In the genomic region with DNA sequence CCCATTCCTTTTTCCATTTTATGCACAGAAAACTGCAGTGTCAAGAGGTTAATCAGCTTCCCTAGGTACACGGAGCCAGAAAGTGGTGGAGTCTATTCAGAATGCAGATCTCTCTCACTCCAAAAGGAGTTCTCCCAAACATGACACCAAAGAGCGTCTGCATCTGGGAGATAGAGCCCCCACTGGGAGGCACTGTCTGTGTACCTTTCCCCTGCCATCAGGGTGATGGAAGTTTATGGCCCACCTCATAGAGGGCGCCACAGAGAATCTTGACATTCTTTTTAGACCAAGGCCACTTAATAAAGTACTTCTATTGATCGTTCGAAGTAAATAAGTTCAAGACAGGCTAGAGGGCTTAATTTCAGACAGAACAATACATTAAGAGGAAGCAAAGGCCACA, we compare ENCODE assay signal across 1 cellular context.
TF ChIP-seq lines count a peak whose summit lies in the region.

No MANE protein-coding gene starts in this region.

TF ChIP-seq in K562, 482 proteins besides CTCF, POLR2A, EP300 and RAD21:
- TF ChIP-seq, protein P1, sequence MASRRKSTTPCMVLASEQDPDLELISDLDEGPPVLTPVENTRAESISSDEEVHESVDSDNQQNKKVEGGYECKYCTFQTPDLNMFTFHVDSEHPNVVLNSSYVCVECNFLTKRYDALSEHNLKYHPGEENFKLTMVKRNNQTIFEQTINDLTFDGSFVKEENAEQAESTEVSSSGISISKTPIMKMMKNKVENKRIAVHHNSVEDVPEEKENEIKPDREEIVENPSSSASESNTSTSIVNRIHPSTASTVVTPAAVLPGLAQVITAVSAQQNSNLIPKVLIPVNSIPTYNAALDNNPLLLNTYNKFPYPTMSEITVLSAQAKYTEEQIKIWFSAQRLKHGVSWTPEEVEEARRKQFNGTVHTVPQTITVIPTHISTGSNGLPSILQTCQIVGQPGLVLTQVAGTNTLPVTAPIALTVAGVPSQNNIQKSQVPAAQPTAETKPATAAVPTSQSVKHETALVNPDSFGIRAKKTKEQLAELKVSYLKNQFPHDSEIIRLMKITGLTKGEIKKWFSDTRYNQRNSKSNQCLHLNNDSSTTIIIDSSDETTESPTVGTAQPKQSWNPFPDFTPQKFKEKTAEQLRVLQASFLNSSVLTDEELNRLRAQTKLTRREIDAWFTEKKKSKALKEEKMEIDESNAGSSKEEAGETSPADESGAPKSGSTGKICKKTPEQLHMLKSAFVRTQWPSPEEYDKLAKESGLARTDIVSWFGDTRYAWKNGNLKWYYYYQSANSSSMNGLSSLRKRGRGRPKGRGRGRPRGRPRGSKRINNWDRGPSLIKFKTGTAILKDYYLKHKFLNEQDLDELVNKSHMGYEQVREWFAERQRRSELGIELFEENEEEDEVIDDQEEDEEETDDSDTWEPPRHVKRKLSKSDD (conservative IDR thresholded peaks at IDR 0.05; ENCODE audit: low read length) = no peak
- no peak for TF ChIP-seq PPARD (CRISPR knock-in tag; IDR thresholded peaks at IDR 0.05)
- no peak for TF ChIP-seq FUS (optimal IDR thresholded peaks at IDR 0.05; ENCODE audit: low read depth, low read length)
- TF ChIP-seq ZNF175 (CRISPR knock-in tag; IDR thresholded peaks at IDR 0.05; ENCODE audit: low read depth) = no peak
- no peak for TF ChIP-seq SAP30 (IDR thresholded peaks at IDR 0.05; ENCODE audit: borderline replicate concordance, insufficient read depth, low read depth, low read length, poor library complexity, severe bottlenecking)
- peak; percentile 33; the same call in 1 of the 2 replicates for TF ChIP-seq SMC3 (conservative IDR thresholded peaks at IDR 0.05; ENCODE audit: insufficient read depth, low read depth, low read length)
- TF ChIP-seq MLX (CRISPR knock-in tag; conservative IDR thresholded peaks at IDR 0.05) = no peak
